8 cellular contexts compared by ENCODE assay signal in the genomic region with DNA sequence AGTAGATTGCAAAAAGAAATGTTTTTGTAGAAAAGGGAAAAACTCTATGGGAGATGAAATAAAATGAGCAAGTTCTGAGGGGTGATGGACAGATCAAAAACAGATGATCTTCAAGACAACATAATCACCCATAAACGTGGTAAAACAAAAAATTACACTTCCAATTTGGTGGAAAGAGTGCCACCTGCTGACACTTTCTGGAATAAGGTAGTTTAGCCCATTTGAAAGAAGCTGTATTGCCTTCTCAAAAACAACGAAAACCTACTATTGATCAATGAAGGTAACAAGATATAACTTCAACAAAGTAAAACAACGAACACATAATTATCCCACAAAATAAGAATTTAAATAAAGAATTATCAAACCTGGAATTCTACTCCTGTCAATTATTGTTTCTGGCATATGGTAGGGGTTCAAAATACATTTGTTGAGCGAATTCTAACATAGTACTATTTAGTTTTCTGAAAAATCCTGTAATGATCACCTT. TPM values are rescaled to one million over a fixed set of nuclear protein-coding genes. Genes with fewer than 3 reads are reported as not detected.
DNase-seq lines count a peak whose midpoint lies in the region; ATAC-seq, FAIRE-seq and TF ChIP-seq lines count a peak whose summit lies in the region.

No MANE protein-coding gene starts in this region.

- POLR2A ChIA-PET in A549 (lab: Yijun Ruan, JAX): interaction anchor here (1.8 kb wide), 1 partner anchor 247 kb away, joined by 7 read pairs; the partner anchor contains the start of gene COPS4

- TF ChIP-seq EP300 in A549 (IDR thresholded peaks at IDR 0.05): no peak

- TF ChIP-seq RAD21 in A549 (conservative IDR thresholded peaks at IDR 0.05 in 1 of 2, IDR thresholded peaks at IDR 0.05 in 1 of 2): peak; percentile 70 to 72

- H3K4me2 ChIP-seq in A549: peak overlapping the region; percentile 40; the same call in 2 of the 3 replicates

- no peaks in the 10 kb centered on the region for H3K36me3 Mint-ChIP-seq in natural killer cell

- TF ChIP-seq CTCF in A549 (IDR thresholded peaks at IDR 0.05) (peak; percentile 76), WI38 (IDR thresholded peaks at IDR 0.05; ENCODE audit: low read depth, low read length) (peak; percentile 56; the same call in 1 of the 2 replicates), natural killer cell (IDR thresholded peaks at IDR 0.05) (peak; percentile 81), upper lobe of right lung (IDR thresholded peaks at IDR 0.05) (peak; percentile 83)

- H3K27ac Mint-ChIP-seq in natural killer cell: peak overlapping the region in 1 of 2 donors; percentile 27

- peaks cover 20% of the 10 kb centered on the region; the same call in 2 of the 3 replicates for H3K4me1 ChIP-seq in A549
- H3K4me1 ChIP-seq in upper lobe of right lung: peaks cover 8% of the 10 kb centered on the region

- H3K27me3 Mint-ChIP-seq in natural killer cell (ENCODE audit: low read depth in 2 of 2): no peaks in the 10 kb centered on the region

- H3K27ac ChIP-seq in A549: peak overlapping the region in 1 of 2 experiments; percentile 19; a peak in 1 of 6 replicates
- H3K27ac ChIP-seq in upper lobe of right lung: no peak overlapping the region

- H3K4me3 ChIP-seq in A549: no peak overlapping the region
- H3K4me3 ChIP-seq in WI38 (ENCODE audit: low read depth, low read length): no peak overlapping the region
- no peak overlapping the region for H3K4me3 ChIP-seq in upper lobe of right lung

- DNase-seq in A549 (ENCODE audit: low read depth in 1 of 2, low spot score in 1 of 2) (peak; percentile 42 to 52), GDM1 (lab: John Stamatoyannopoulos, UW) (peak; percentile 48), NCI-H128 (lab: John Stamatoyannopoulos, UW; ENCODE audit: unreplicated experiment) (peak; percentile 7), dermis blood vessel endothelial cell (peak; percentile 85), natural killer cell (peak; percentile 34), upper lobe of right lung (no peak)

- WGBS in A549 (ENCODE audit: missing lambda C conversion rate): 27% methylated on average over 4 of the region's 4 CpGs

- no peaks in the 10 kb centered on the region for H3K36me3 ChIP-seq in upper lobe of right lung

- H3K4me1 Mint-ChIP-seq in natural killer cell: peaks cover 33 to 37% of the 10 kb centered on the region in 2 donors

- H3K4me3 Mint-ChIP-seq in natural killer cell: peak overlapping the region; percentile 35

- no peaks in the 10 kb centered on the region for H3K27me3 ChIP-seq in upper lobe of right lung

- CTCF ChIA-PET in A549 (lab: Yijun Ruan, JAX): interaction anchor here (0.7 to 3.7 kb wide), 13 partner anchors 8 to 295 kb away, joined by 3 to 24 read pairs (median 5); no protein-coding TSS in a partner anchor

- H3K9me3 ChIP-seq in A549 (no peaks in the 10 kb centered on the region), upper lobe of right lung (no peaks in the 10 kb centered on the region)

- H3K9me3 Mint-ChIP-seq in natural killer cell: no peaks in the 10 kb centered on the region

- no peak for ATAC-seq in A549
- peak in 1 of 3 donors; percentile 19 for ATAC-seq in natural killer cell
- ATAC-seq in upper lobe of right lung: no peak
- ATAC-seq in HG03354 (IDR thresholded peaks at IDR 0.05; ENCODE audit: poor library complexity, severe bottlenecking, unreplicated experiment): no peak

- no peak for TF ChIP-seq POLR2A in A549 (IDR thresholded peaks at IDR 0.05; ENCODE audit: low read length)

- intact Hi-C loops in natural killer cell (cut with micrococcal nuclease) (loop anchor here (1.0 to 10.0 kb wide), 4 partner anchors 208 to 817 kb away; partner anchors contain the start of gene SEC31A), upper lobe of right lung (cut with DNase I) (no loop called here)

- FAIRE-seq in A549 (lab: Jason Lieb, UNC): no peak

TF ChIP-seq in A549, 52 proteins besides CTCF, POLR2A, EP300 and RAD21:
- no peak for TF ChIP-seq CHD4 (IDR thresholded peaks at IDR 0.05; ENCODE audit: borderline replicate concordance)
- TF ChIP-seq SMC3 (IDR thresholded peaks at IDR 0.05): peak; percentile 61
TF ChIP-seq in A549: peak in this region for 1.

RNA-seq across cellular contexts. Expression of gene COQ2, which starts 2.5 kb away (rescaled TPM):
- 27.1 and 35.9 TPM in 2 replicates for polyA plus RNA-seq in A549 (2011; rRNA removed)
- 19.1 and 21.4 TPM in 2 replicates for polyA plus RNA-seq in A549 (2012; cell fraction: cytosol; rRNA removed)
- polyA plus RNA-seq in A549 (2012; cell fraction: nucleus; rRNA removed): 8.3 and 13.6 TPM in 2 replicates
- 18.2 to 19.5 TPM (median 18.5 TPM) in 3 replicates for polyA plus RNA-seq in A549 (2017; fragmentation: RNase III; extraction: RNeasy Plus Mini Kit Qiagen cat#74134 plus additional on column Dnase treatment)
- polyA minus RNA-seq in A549 (2011; rRNA and poly(A)+ RNA removed): 21.7 and 26.2 TPM in 2 replicates
- total RNA-seq in dermis blood vessel endothelial cell: 16.5 and 19.7 TPM in 2 replicates
- 1 to 10 TPM; 4.7 to 9.7 (median 7.0) TPM for total RNA-seq in natural killer cell
- total RNA-seq in upper lobe of right lung: 12.4 TPM

RNA-seq across cellular contexts. Expression of gene HPSE, which starts 52.6 kb away (rescaled TPM):
- polyA plus RNA-seq in A549 (2011; rRNA removed): 1.5 and 1.7 TPM in 2 replicates
- polyA plus RNA-seq in A549 (2012; cell fraction: cytosol; rRNA removed): 0.48 and 0.65 TPM in 2 replicates
- 0.59 and 0.69 TPM in 2 replicates for polyA plus RNA-seq in A549 (2012; cell fraction: nucleus; rRNA removed)
- 0.72 to 0.94 TPM (median 0.81 TPM) in 3 replicates for polyA plus RNA-seq in A549 (2017; fragmentation: RNase III; extraction: RNeasy Plus Mini Kit Qiagen cat#74134 plus additional on column Dnase treatment)
- 0.39 and 0.70 TPM in 2 replicates for polyA minus RNA-seq in A549 (2011; rRNA and poly(A)+ RNA removed)
- total RNA-seq in dermis blood vessel endothelial cell: 6.6 and 12.0 TPM in 2 replicates
- total RNA-seq in natural killer cell: 1 to 10 TPM in 2 of 3 donors, under 1 TPM in 1; 0.89 to 2.6 (median 1.5) TPM
- total RNA-seq in upper lobe of right lung: 5.6 TPM
